8 cellular contexts compared by ENCODE assay signal in genomic region chr2:39436592-39437521, GRCh38. TPM values are rescaled to one million over a fixed set of nuclear protein-coding genes. Genes with fewer than 3 reads are reported as not detected.
DNase-seq lines count a peak whose midpoint lies in the region; TF ChIP-seq lines count a peak whose summit lies in the region.

MAP4K3 (minus strand) TSS chr2:39437285; CDS start chr2:39436987, 298 bp downstream.

- peaks cover 2% of the 10 kb centered on the region for H3K9me3 Mint-ChIP-seq in activated naive CD4-positive, alpha-beta T cell treated with anti-CD3 and anti-CD28 coated beads, Interleukin-2, amount 10 ng/mL, durations not matched to agents 7 days and 5 days

- H3K27ac ChIP-seq in substantia nigra (ENCODE audit: low read depth, low read length, poor library complexity, severe bottlenecking) = peak within 1 kb of the TSS; percentile 84

- DNase-seq in GM03348 (ENCODE audit: low spot score) = peak; percentile 99
- peak; percentile 96 for DNase-seq in HEK293T (ENCODE audit: extremely low spot score)
- peak; percentile 87 for DNase-seq in MV-4-11 (lab: John Stamatoyannopoulos, UW)
- DNase-seq in SK-N-DZ (ENCODE audit: low spot score) = peak; percentile 96
- peak; percentile 85 for DNase-seq in activated naive CD4-positive, alpha-beta T cell treated with anti-CD3 and anti-CD28 coated beads, Interleukin-2, amount 10 ng/mL, durations not matched to agents 7 days and 5 days
- DNase-seq in germinal center (ENCODE audit: low spot score) = peak; percentile 87
- DNase-seq in non-pigmented ciliary epithelial cell (ENCODE audit: low read depth) = peak; percentile 64
- DNase-seq in substantia nigra (lab: John Stamatoyannopoulos, UW) = peak; percentile 49 to 94 (median 86)

- CTCF ChIA-PET in HEK293T (lab: Yijun Ruan, JAX) = interaction anchor here (0.6 kb wide), 1 partner anchor 15 kb away, joined by 3 read pairs; no protein-coding TSS in a partner anchor
- CTCF ChIA-PET in activated naive CD4-positive, alpha-beta T cell treated with anti-CD3 and anti-CD28 coated beads, Interleukin-2, amount 10 ng/mL, durations not matched to agents 7 days and 5 days (lab: Charles Lee) = interaction anchor here (1.0 to 1.4 kb wide), 2 partner anchors 57 to 191 kb away, joined by 3 to 5 read pairs; no protein-coding TSS in a partner anchor

- H3K4me1 Mint-ChIP-seq in activated naive CD4-positive, alpha-beta T cell treated with anti-CD3 and anti-CD28 coated beads, Interleukin-2, amount 10 ng/mL, durations not matched to agents 7 days and 5 days = peaks cover 56% of the 10 kb centered on the region

- peaks cover 6% of the 10 kb centered on the region for H3K36me3 Mint-ChIP-seq in activated naive CD4-positive, alpha-beta T cell treated with anti-CD3 and anti-CD28 coated beads, Interleukin-2, amount 10 ng/mL, durations not matched to agents 7 days and 5 days

- POLR2A ChIA-PET in HEK293T (lab: Yijun Ruan, JAX) = interaction anchor here (0.6 to 1.7 kb wide), 8 partner anchors 13 to 72 kb away, joined by 3 to 5 read pairs (median 4); no protein-coding TSS in a partner anchor

- H3K27me3 Mint-ChIP-seq in activated naive CD4-positive, alpha-beta T cell treated with anti-CD3 and anti-CD28 coated beads, Interleukin-2, amount 10 ng/mL, durations not matched to agents 7 days and 5 days = no peaks in the 10 kb centered on the region

- H3K27ac Mint-ChIP-seq in activated naive CD4-positive, alpha-beta T cell treated with anti-CD3 and anti-CD28 coated beads, Interleukin-2, amount 10 ng/mL, durations not matched to agents 7 days and 5 days = peak within 1 kb of the TSS; percentile 71

- H3K4me3 Mint-ChIP-seq in activated naive CD4-positive, alpha-beta T cell treated with anti-CD3 and anti-CD28 coated beads, Interleukin-2, amount 10 ng/mL, durations not matched to agents 7 days and 5 days = peak within 1 kb of the TSS; percentile 84

TF ChIP-seq in HEK293T, 16 proteins besides CTCF, POLR2A, EP300 and RAD21:
- TF ChIP-seq LEF1 (IDR thresholded peaks at IDR 0.05; ENCODE audit: borderline replicate concordance) (peak; percentile 76; the same call in 1 of the 2 replicates), HDGF (IDR thresholded peaks at IDR 0.05; ENCODE audit: borderline replicate concordance) (no peak), NFRKB (IDR thresholded peaks at IDR 0.05) (no peak), L3MBTL2 (conservative IDR thresholded peaks at IDR 0.05) (0 out of 2 replicates have a peak, but pooled peaks have one; percentile 14), SP1 (IDR thresholded peaks at IDR 0.05) (no peak)

RNA-seq across cellular contexts. Expression of gene MAP4K3, which starts in this region (rescaled TPM):
- polyA plus RNA-seq in SK-N-DZ (2014; cell fraction: cytosol; rRNA removed) = 28.3 and 30.4 TPM in 2 replicates
- polyA plus RNA-seq in SK-N-DZ (2014; cell fraction: nucleus; rRNA removed) = 53.2 and 66.1 TPM in 2 replicates

Comparison
In these comparisons a context has a peak if more than half of its experiments do, and no peak if none do; other contexts are left out.
1. Peak in every context shown above with its lines: DNase-seq and H3K27ac ChIP-seq.